In the genomic region with DNA sequence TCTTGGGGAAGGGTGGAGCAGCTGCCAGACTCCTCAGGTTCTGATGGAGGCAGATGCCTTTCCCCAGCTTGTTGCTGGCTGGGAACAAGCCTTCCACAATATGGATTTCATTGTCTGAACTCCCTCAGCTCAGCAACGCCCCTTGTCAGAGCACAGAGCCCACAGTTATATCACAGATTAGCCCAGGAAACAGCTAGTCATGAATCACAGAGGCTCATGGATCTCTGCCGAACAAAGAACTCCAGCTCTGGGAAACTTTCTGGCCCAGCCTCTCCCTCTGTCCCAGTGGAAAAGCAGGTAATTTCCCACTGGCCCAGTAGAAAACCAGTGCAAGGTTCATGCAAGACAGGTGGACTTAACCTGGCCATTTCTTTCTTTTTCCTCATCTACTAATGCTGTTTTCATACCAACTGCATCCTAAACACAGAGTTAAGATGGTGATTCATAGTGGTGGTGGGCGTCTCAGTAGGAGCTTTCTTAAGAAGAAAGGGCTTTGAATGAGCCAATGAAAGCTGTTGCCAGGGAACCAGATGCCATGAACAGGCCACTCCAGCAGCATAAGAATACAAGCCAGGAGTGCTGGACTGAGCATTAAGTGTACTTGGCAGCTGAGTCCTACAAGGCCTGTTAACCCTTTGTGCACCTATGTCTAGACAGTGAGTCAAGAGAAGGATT, we compare ENCODE assay signal across 1 cellular context.
A peak's percentile ranks its signal among the peaks of the same experiment; 100 is the strongest.
TF ChIP-seq lines count a peak whose summit lies in the region.

No MANE protein-coding gene starts in this region.

TF ChIP-seq in HepG2, 621 proteins besides CTCF, POLR2A, EP300 and RAD21 (continued from another document):
- TF ChIP-seq, protein P1, sequence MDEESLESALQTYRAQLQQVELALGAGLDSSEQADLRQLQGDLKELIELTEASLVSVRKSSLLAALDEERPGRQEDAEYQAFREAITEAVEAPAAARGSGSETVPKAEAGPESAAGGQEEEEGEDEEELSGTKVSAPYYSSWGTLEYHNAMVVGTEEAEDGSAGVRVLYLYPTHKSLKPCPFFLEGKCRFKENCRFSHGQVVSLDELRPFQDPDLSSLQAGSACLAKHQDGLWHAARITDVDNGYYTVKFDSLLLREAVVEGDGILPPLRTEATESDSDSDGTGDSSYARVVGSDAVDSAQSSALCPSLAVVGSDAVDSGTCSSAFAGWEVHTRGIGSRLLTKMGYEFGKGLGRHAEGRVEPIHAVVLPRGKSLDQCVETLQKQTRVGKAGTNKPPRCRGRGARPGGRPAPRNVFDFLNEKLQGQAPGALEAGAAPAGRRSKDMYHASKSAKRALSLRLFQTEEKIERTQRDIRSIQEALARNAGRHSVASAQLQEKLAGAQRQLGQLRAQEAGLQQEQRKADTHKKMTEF (CRISPR knock-in tag; IDR thresholded peaks at IDR 0.05): no peak
- TF ChIP-seq ZNF652 (CRISPR knock-in tag; IDR thresholded peaks at IDR 0.05; ENCODE audit: borderline replicate concordance, low read depth): peak; percentile 52
TF ChIP-seq in HepG2: peak in this region for 1.
